1 cellular context compared by ENCODE assay signal in genomic region chr17:29583324-29584248, GRCh38.
TF ChIP-seq lines count a peak whose summit lies in the region.

No MANE protein-coding gene starts in this region.

TF ChIP-seq in HepG2, 621 proteins besides CTCF, POLR2A, EP300 and RAD21:
- TF ChIP-seq ZNF331 (CRISPR knock-in tag; IDR thresholded peaks at IDR 0.05) (peak; percentile 98), ZNF781 (CRISPR knock-in tag; IDR thresholded peaks at IDR 0.05; ENCODE audit: borderline replicate concordance, not compliant biosample characterization) (no peak)
